Comparison of ENCODE assay signal across 9 cellular contexts in the genomic region with DNA sequence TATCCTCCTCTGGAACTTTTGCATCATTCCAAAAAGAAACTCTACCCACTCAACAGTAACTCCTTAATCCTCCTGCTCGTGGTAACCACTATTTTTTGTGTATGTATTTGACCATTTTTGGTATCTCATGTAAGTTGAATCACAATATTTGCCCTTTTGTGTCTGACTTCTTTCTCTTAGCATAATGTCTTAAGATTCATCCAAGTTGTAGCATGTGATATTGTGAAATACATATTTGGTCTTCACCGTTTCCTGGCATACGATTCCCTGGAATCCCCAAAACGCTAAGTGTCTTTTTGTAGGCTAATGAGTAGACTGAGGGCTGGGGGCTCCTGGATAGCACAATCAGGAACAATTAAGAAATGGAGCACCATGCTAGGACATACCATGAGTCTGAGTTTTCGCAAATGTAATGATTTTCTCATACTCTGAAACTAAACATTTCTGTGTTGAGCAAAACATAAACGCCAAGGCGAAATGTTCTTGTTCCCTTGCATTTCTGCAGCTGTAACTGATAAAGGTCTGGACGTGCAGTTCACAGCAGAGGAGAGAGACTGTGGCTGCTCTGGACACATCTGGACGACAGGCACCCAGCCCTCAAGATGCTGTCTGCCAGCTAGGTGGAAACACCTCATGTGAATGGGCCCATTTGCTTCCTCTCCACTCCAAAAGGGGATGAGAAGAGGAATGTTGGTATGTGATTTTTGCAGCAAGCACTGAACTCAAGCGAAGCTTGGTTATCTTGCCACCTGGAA. TPM values are rescaled to one million over a fixed set of nuclear protein-coding genes. Genes with fewer than 3 reads are reported as not detected.
DNase-seq lines count a peak whose midpoint lies in the region; ATAC-seq and TF ChIP-seq lines count a peak whose summit lies in the region.
"Had no signal": no experiment of that assay in that cellular context is flagged by ENCODE, and none has a peak within 500 bp of the region (broad histone marks: within the 10 kb centered on the region; RNA-seq: fewer than 3 reads in every experiment).

No MANE protein-coding gene starts in this region.

- H3K4me3 ChIP-seq in AG10803 (ENCODE audit: low read length), result no peak overlapping the region
- no peak overlapping the region for H3K4me3 ChIP-seq in KMS-11 (IDR thresholded peaks at IDR 0.05; ENCODE audit: insufficient read depth, low read depth, low read length)
- H3K4me3 ChIP-seq in breast epithelium, result peak overlapping the region in 1 of 3 donors; percentile 21

- H3K9ac ChIP-seq in KMS-11, result no peak overlapping the region

- H3K27me3 Mint-ChIP-seq in naive B cell, result no peaks in the 10 kb centered on the region

- H3K27me3 ChIP-seq in KMS-11 (ENCODE audit: insufficient read depth, low read depth), result no peaks in the 10 kb centered on the region
- H3K27me3 ChIP-seq in breast epithelium, result no peaks in the 10 kb centered on the region

- H3K4me1 ChIP-seq in KMS-11 (ENCODE audit: low read depth, poor library complexity, severe bottlenecking), result peaks cover 96% of the 10 kb centered on the region
- H3K4me1 ChIP-seq in breast epithelium, result peaks cover 26 to 58% of the 10 kb centered on the region in 2 donors

- H3K36me3 Mint-ChIP-seq in naive B cell, result peaks cover 0 to 7% of the 10 kb centered on the region in 2 donors

- peaks cover 77 to 99% (median 96%) of the 10 kb centered on the region in 3 donors for H3K4me1 Mint-ChIP-seq in naive B cell

- peaks cover 87% of the 10 kb centered on the region for H4K20me1 ChIP-seq in KMS-11 (ENCODE audit: insufficient read depth)

- H3K79me2 ChIP-seq in KMS-11 (ENCODE audit: insufficient read depth, low read depth), result peaks cover 98% of the 10 kb centered on the region

- ATAC-seq in naive B cell (ENCODE audit: low read depth in 2 of 2) (no peak), GM18867 (IDR thresholded peaks at IDR 0.05; ENCODE audit: unreplicated experiment) (no peak), HG03439 (IDR thresholded peaks at IDR 0.05; ENCODE audit: unreplicated experiment) (no peak), HG02885 (IDR thresholded peaks at IDR 0.05; ENCODE audit: poor library complexity, unreplicated experiment) (no peak)

- no peaks in the 10 kb centered on the region for H3K36me3 ChIP-seq in KMS-11 (ENCODE audit: insufficient read depth)
- no peaks in the 10 kb centered on the region for H3K36me3 ChIP-seq in breast epithelium

- peak overlapping the region in 4 of 6 donors; percentile 9 to 90 (median 21) for H3K27ac Mint-ChIP-seq in naive B cell

- peak overlapping the region; percentile 50 for H3K4me2 ChIP-seq in KMS-11

- no peaks in the 10 kb centered on the region for H3K9me3 ChIP-seq in breast epithelium

- H3K4me3 Mint-ChIP-seq in naive B cell, result peak overlapping the region in 6 of 8 donors; percentile 30 to 73 (median 49)

- no peaks in the 10 kb centered on the region for H3K9me3 Mint-ChIP-seq in naive B cell

- H3K27ac ChIP-seq in KMS-11 (peak overlapping the region; percentile 70; the same call in 1 of the 2 replicates), breast epithelium (peak overlapping the region; percentile 37 to 81)

- no peak for TF ChIP-seq CTCF in AG10803 (conservative IDR thresholded peaks at IDR 0.05; ENCODE audit: low read length)
- no peak for TF ChIP-seq CTCF in KMS-11 (conservative IDR thresholded peaks at IDR 0.05; ENCODE audit: low read depth, low read length)
- TF ChIP-seq CTCF in breast epithelium (IDR thresholded peaks at IDR 0.05), result no peak

- no peak overlapping the region for H2AFZ ChIP-seq in KMS-11 (ENCODE audit: low read depth)

- intact Hi-C loops in breast epithelium (cut with DNase I; ENCODE audit: low total_unique reads), result no loop called here

- no peak for TF ChIP-seq POLR2A in breast epithelium (IDR thresholded peaks at IDR 0.05)

- DNase-seq in AG10803 (ENCODE audit: low read depth), result peak; percentile 70
- DNase-seq in breast epithelium (ENCODE audit: low spot score in 2 of 2), result no peak
- DNase-seq in naive B cell, result no peak
- DNase-seq in cerebellar nuclear complex (lab: John Stamatoyannopoulos, UW), result no peak
- DNase-seq: SIG-M5 had no signal

RNA-seq across cellular contexts. Expression of a gene that starts 38.4 kb away (rescaled TPM):
- 10 to 100 TPM; 25.6 to 37.5 (median 33.8) TPM for total RNA-seq in breast epithelium
- 10 to 100 TPM; 13.5 to 51.9 (median 18.4) TPM for polyA plus RNA-seq in naive B cell (ENCODE audit: low read depth in 6 of 6)
